ENCODE assay signal across 20 cellular contexts in the genomic region with DNA sequence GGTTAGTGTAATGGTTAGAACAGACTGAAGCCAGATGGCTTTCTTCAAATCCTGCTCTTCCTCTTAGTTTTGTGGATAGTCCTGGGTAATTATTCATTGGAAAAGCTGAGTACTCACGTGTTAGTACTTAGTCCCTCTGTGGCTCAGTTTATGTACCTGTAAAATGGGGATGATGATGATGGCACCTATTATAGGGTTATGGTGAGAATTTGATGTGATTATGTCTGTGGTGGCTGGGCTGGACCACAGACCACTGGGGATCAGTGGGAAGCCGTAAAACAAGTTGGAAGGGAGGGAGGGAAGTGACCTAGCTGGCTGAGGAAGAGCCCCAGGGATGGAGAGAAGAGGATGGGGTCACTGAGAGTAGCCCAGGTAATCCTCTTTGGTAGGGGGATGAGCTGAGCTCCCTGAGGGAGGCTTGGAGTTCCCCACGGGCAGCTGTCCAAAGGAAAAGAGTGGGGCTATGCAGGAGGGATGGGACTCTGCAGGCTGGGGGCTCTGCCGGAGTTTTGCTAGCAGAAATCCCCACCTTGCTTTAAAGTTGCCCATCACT. TPM values are rescaled to one million over a fixed set of nuclear protein-coding genes. Genes with fewer than 3 reads are reported as not detected.
A peak's percentile ranks its signal among the peaks of the same experiment; 100 is the strongest.
DNase-seq lines count a peak whose midpoint lies in the region; ATAC-seq and TF ChIP-seq lines count a peak whose summit lies in the region.
"Had no signal": no experiment of that assay in that cellular context is flagged by ENCODE, and none has a peak within 500 bp of the region (broad histone marks: within the 10 kb centered on the region; RNA-seq: fewer than 3 reads in every experiment).

No MANE protein-coding gene starts in this region.

- DNase-seq in SK-N-SH (no peak), coronary artery (ENCODE audit: low spot score) (no peak), osteoblast (ENCODE audit: insufficient read length, low spot score, missing footprints) (no peak), transverse colon (no peak), endodermal cell (no peak), NCI-H2196 treated with DMSO at 0.1 percent for 48 hours (lab: John Stamatoyannopoulos, UW; ENCODE audit: unreplicated experiment) (no peak)
- DNase-seq in stimulated activated naive CD8-positive, alpha-beta T cell treated with anti-CD3 and anti-CD28 coated beads, Interleukin-15, Interleukin-2, amounts not matched to agents 100 U/mL and 50 U/mL, for 24 hours, result no peak
- DNase-seq: activated CD4-positive, alpha-beta T cell treated with anti-CD3 and anti-CD28 coated beads, Interleukin-2, amount 10 ng/mL, durations not matched to agents 24 days and 14 days; activated CD8-positive, alpha-beta memory T cell treated with anti-CD3 and anti-CD28 coated beads, Interleukin-2, amount 50 U/mL, for 48 hours; activated naive CD4-positive, alpha-beta T cell treated with anti-CD3 and anti-CD28 coated beads, Interleukin-2, amount 10 ng/mL, durations not matched to agents 7 days and 5 days; DMS153; mucosa of descending colon; NCI-H2029 treated with DMSO at 0.1 percent for 48 hours; NCI-H526 treated with DMSO at 0.1 percent for 48 hours; substantia nigra had no signal

- in situ Hi-C loops in transverse colon (cut with MboI; ENCODE audit: low pct_ligation_motif_present in 1 of 4, low pct_unique_long_range_greater_than_20kb in 1 of 4, low sequenced_read_pairs in 3 of 4), result no loop called here

- no peak for TF ChIP-seq RAD21 in SK-N-SH (IDR thresholded peaks at IDR 0.05; ENCODE audit: low read length)

- H3K4me1 Mint-ChIP-seq in endodermal cell, result peaks cover 25% of the 10 kb centered on the region
- H3K4me1 Mint-ChIP-seq: activated CD4-positive, alpha-beta T cell treated with anti-CD3 and anti-CD28 coated beads, Interleukin-2, amount 10 ng/mL, durations not matched to agents 24 days and 14 days; activated naive CD4-positive, alpha-beta T cell treated with anti-CD3 and anti-CD28 coated beads, Interleukin-2, amount 10 ng/mL, durations not matched to agents 7 days and 5 days had no signal

- H3K79me2 ChIP-seq in SK-N-SH (ENCODE audit: insufficient read depth), result peaks cover 94% of the 10 kb centered on the region
- H3K79me2 ChIP-seq in osteoblast (ENCODE audit: insufficient read depth, low read length), result peaks cover 95% of the 10 kb centered on the region

- H3K27ac ChIP-seq in SK-N-SH (ENCODE audit: low read depth in 2 of 2, low read length in 1 of 2), result peak overlapping the region in 1 of 2 experiments; percentile 98; a peak in 1 of 4 replicates
- H3K27ac ChIP-seq in coronary artery, result peak overlapping the region; percentile 81 to 99
- peak overlapping the region; percentile 8 for H3K27ac ChIP-seq in osteoblast (ENCODE audit: low read depth, low read length)
- peak overlapping the region; percentile 18 to 99 (median 64) for H3K27ac ChIP-seq in transverse colon
- no peak overlapping the region for H3K27ac ChIP-seq in endodermal cell (ENCODE audit: low read depth, low read length)
- H3K27ac ChIP-seq: 22Rv1, C4-2B had no signal

- no peaks in the 10 kb centered on the region for H3K9me2 ChIP-seq in SK-N-SH

- H4K20me1 ChIP-seq in SK-N-SH (ENCODE audit: insufficient read depth) (peaks cover 10% of the 10 kb centered on the region; the same call in 1 of the 2 replicates), osteoblast (ENCODE audit: insufficient read depth, low read length) (peaks cover 54% of the 10 kb centered on the region)

- peaks cover 79 to 80% of the 10 kb centered on the region in 2 experiments for H3K4me1 ChIP-seq in SK-N-SH (ENCODE audit: control insufficient read depth in 1 of 2, insufficient read depth in 2 of 2, low read depth in 1 of 2, low read length in 1 of 2)
- H3K4me1 ChIP-seq in osteoblast (ENCODE audit: insufficient read depth, low read length), result peaks cover 85% of the 10 kb centered on the region
- peaks cover 37 to 67% (median 57%) of the 10 kb centered on the region in 4 donors for H3K4me1 ChIP-seq in transverse colon
- H3K4me1 ChIP-seq in endodermal cell (ENCODE audit: control insufficient read depth, insufficient read depth, low read length), result peaks cover 8% of the 10 kb centered on the region

- H3K36me3 Mint-ChIP-seq in endodermal cell (ENCODE audit: low read depth), result peaks cover 4% of the 10 kb centered on the region
- H3K36me3 Mint-ChIP-seq: activated naive CD4-positive, alpha-beta T cell treated with anti-CD3 and anti-CD28 coated beads, Interleukin-2, amount 10 ng/mL, durations not matched to agents 7 days and 5 days; IgD-negative memory B cell had no signal

- TF ChIP-seq POLR2A in transverse colon (IDR thresholded peaks at IDR 0.05), result no peak

- TF ChIP-seq EP300 in SK-N-SH (IDR thresholded peaks at IDR 0.05; ENCODE audit: borderline replicate concordance in 1 of 2, low read depth in 1 of 2, low read length in 1 of 2), result no peak
- TF ChIP-seq EP300 in transverse colon (IDR thresholded peaks at IDR 0.05; ENCODE audit: low read depth), result no peak

- H3K9me3 ChIP-seq in SK-N-SH (no peaks in the 10 kb centered on the region), osteoblast (ENCODE audit: low read depth, low read length) (no peaks in the 10 kb centered on the region), transverse colon (no peaks in the 10 kb centered on the region), endodermal cell (ENCODE audit: control insufficient read depth, low read length) (no peaks in the 10 kb centered on the region)
- H3K9me3 ChIP-seq: mucosa of descending colon had no signal

- TF ChIP-seq CTCF in SK-N-SH (IDR thresholded peaks at IDR 0.05) (no peak), coronary artery (IDR thresholded peaks at IDR 0.05) (no peak), osteoblast (IDR thresholded peaks at IDR 0.05; ENCODE audit: extremely low read depth, low read depth, low read length) (no peak), transverse colon (IDR thresholded peaks at IDR 0.05) (no peak), endodermal cell (conservative IDR thresholded peaks at IDR 0.05) (no peak)

- H3K9ac ChIP-seq in SK-N-SH (no peak overlapping the region), endodermal cell (ENCODE audit: extremely low read depth, low read length, poor library complexity, severe bottlenecking) (no peak overlapping the region)

- 0 out of 2 replicates have a peak overlapping the region, but pooled peaks have one; percentile 8 for H3K4me2 ChIP-seq in SK-N-SH
- H3K4me2 ChIP-seq in osteoblast (ENCODE audit: insufficient read depth, low read length), result no peak overlapping the region
- H3K4me2 ChIP-seq: hepatocyte had no signal

- no peak for ATAC-seq in SK-N-SH treated with all-trans-retinoic acid at 6 μM for 48 hours
- ATAC-seq in stimulated activated naive CD8-positive, alpha-beta T cell treated with anti-CD3 and anti-CD28 coated beads, Interleukin-15, Interleukin-2, amounts not matched to agents 100 U/mL and 50 U/mL, for 24 hours, result no peak

- H3K4me3 Mint-ChIP-seq in endodermal cell, result no peak overlapping the region
- H3K4me3 Mint-ChIP-seq: activated CD4-positive, alpha-beta T cell treated with anti-CD3 and anti-CD28 coated beads, Interleukin-2, amount 10 ng/mL, durations not matched to agents 24 days and 14 days; activated naive CD4-positive, alpha-beta T cell treated with anti-CD3 and anti-CD28 coated beads, Interleukin-2, amount 10 ng/mL, durations not matched to agents 7 days and 5 days had no signal

- intact Hi-C loops in transverse colon (cut with DNase I; ENCODE audit: low total_unique reads), result no loop called here

- POLR2A ChIA-PET in SK-N-SH (lab: Yijun Ruan, JAX), result interaction anchor here (2.2 kb wide), 1 partner anchor 20 kb away, joined by 5 read pairs; a partner anchor contains a TSS

- CTCF ChIA-PET in SK-N-SH (lab: Yijun Ruan, JAX), result interaction anchor here (0.6 to 17.6 kb wide), 13 partner anchors 14 to 333 kb away, joined by 3 to 223 read pairs (median 4); a partner anchor contains a TSS

- H3K9me3 Mint-ChIP-seq in endodermal cell, result no peaks in the 10 kb centered on the region
- H3K9me3 Mint-ChIP-seq: activated CD4-positive, alpha-beta T cell treated with anti-CD3 and anti-CD28 coated beads, Interleukin-2, amount 10 ng/mL, durations not matched to agents 24 days and 14 days; activated naive CD4-positive, alpha-beta T cell treated with anti-CD3 and anti-CD28 coated beads, Interleukin-2, amount 10 ng/mL, durations not matched to agents 7 days and 5 days had no signal

- H3K36me3 ChIP-seq in SK-N-SH (replicated peaks in 1 of 2; ENCODE audit: control insufficient read depth in 1 of 2, insufficient read depth in 2 of 2, low read length in 1 of 2), result peaks cover 0 to 6% of the 10 kb centered on the region in 2 experiments
- peaks cover 12% of the 10 kb centered on the region for H3K36me3 ChIP-seq in osteoblast (ENCODE audit: insufficient read depth, low read length)
- H3K36me3 ChIP-seq in transverse colon, result no peaks in the 10 kb centered on the region
- H3K36me3 ChIP-seq in endodermal cell (ENCODE audit: control insufficient read depth, insufficient read depth, low read length), result no peaks in the 10 kb centered on the region

- H3K27me3 ChIP-seq in SK-N-SH (ENCODE audit: insufficient read depth) (no peaks in the 10 kb centered on the region), osteoblast (ENCODE audit: insufficient read depth, low read length) (no peaks in the 10 kb centered on the region), transverse colon (no peaks in the 10 kb centered on the region), endodermal cell (ENCODE audit: control insufficient read depth, insufficient read depth, low read length, poor library complexity, severe bottlenecking) (no peaks in the 10 kb centered on the region)
- H3K27me3 ChIP-seq: hepatocyte had no signal

- H3K4me3 ChIP-seq in SK-N-SH (ENCODE audit: low read depth in 2 of 2, low read length in 1 of 2) (no peak overlapping the region), coronary artery (no peak overlapping the region), osteoblast (ENCODE audit: insufficient read depth, low read length) (no peak overlapping the region), transverse colon (no peak overlapping the region), endodermal cell (ENCODE audit: low read length) (no peak overlapping the region)
- H3K4me3 ChIP-seq: hepatocyte, mucosa of descending colon had no signal

- H2AFZ ChIP-seq in SK-N-SH (ENCODE audit: low read depth) (no peak overlapping the region), osteoblast (ENCODE audit: low read length) (no peak overlapping the region)
- H2AFZ ChIP-seq: hepatocyte had no signal

- H3F3A ChIP-seq in SK-N-SH (replicated peaks; ENCODE audit: insufficient read depth), result peaks cover 46% of the 10 kb centered on the region

- no peak overlapping the region for H3K27ac Mint-ChIP-seq in endodermal cell
- H3K27ac Mint-ChIP-seq: activated CD4-positive, alpha-beta T cell treated with anti-CD3 and anti-CD28 coated beads, Interleukin-2, amount 10 ng/mL, durations not matched to agents 24 days and 14 days; activated naive CD4-positive, alpha-beta T cell treated with anti-CD3 and anti-CD28 coated beads, Interleukin-2, amount 10 ng/mL, durations not matched to agents 7 days and 5 days had no signal

- WGBS in SK-N-SH (ENCODE audit: low lambda C conversion rate), result 79% methylated on average over 4 of the region's 4 CpGs
- 65 to 100% methylated on average over 1 to 4 of the region's 4 CpGs for WGBS in transverse colon (ENCODE audit: low coverage in 1 of 2), 2 donors
- 72 to 75% methylated on average over 3 to 4 of the region's 4 CpGs for WGBS in endodermal cell (ENCODE audit: insufficient coverage in 1 of 2, insufficient read length in 1 of 2), 2 experiments

- H3K27me3 Mint-ChIP-seq in endodermal cell (ENCODE audit: insufficient read depth), result peaks cover 2% of the 10 kb centered on the region
- H3K27me3 Mint-ChIP-seq: IgD-negative memory B cell had no signal

RNA-seq across cellular contexts. Expression of a gene that starts 19.8 kb away (rescaled TPM):
- 45.9 and 48.4 TPM in 2 replicates for polyA plus RNA-seq in SK-N-SH (2012; rRNA removed)
- 8.0 and 13.3 TPM in 2 replicates for polyA plus RNA-seq in SK-N-SH (2012; cell fraction: cytosol; rRNA removed)
- 273 and 324 TPM in 2 replicates for polyA plus RNA-seq in SK-N-SH (2012; cell fraction: nucleus; rRNA removed)
- total RNA-seq in osteoblast (50.1 and 67.0 TPM in 2 replicates), transverse colon (10 to 100 TPM; 12.0 to 44.9 (median 27.1) TPM), endodermal cell (10 to 100 TPM; 31.0 to 39.0 TPM)
- 52.4 TPM for polyA plus RNA-seq in endodermal cell (2013, experiment 1 of 2)
- polyA plus RNA-seq in endodermal cell (2013, experiment 2 of 2), result 45.3 TPM
- total RNA-seq: activated CD4-positive, alpha-beta T cell treated with anti-CD3 and anti-CD28 coated beads, Interleukin-2, amount 10 ng/mL, durations not matched to agents 24 days and 14 days had no signal
- polyA plus RNA-seq: IgD-negative memory B cell had no signal

RNA-seq across cellular contexts. Expression of a gene that starts 48.3 kb away (rescaled TPM):
- polyA plus RNA-seq in SK-N-SH (2012; rRNA removed), result 4.3 and 5.5 TPM in 2 replicates
- 1.9 and 2.5 TPM in 2 replicates for polyA plus RNA-seq in SK-N-SH (2012; cell fraction: cytosol; rRNA removed)
- 12.2 and 12.5 TPM in 2 replicates for polyA plus RNA-seq in SK-N-SH (2012; cell fraction: nucleus; rRNA removed)
- 2.9 and 4.0 TPM in 2 replicates for total RNA-seq in osteoblast
- total RNA-seq in transverse colon, result 10 to 100 TPM in 1 of 4 donors, 1 to 10 TPM in 3; 2.0 to 10.1 (median 6.1) TPM
- total RNA-seq in endodermal cell, result 1 to 10 TPM; 6.9 to 8.9 TPM
- polyA plus RNA-seq in endodermal cell (2013, experiment 1 of 2), result 7.8 TPM
- polyA plus RNA-seq in endodermal cell (2013, experiment 2 of 2), result 8.4 TPM

RNA-seq across cellular contexts. Expression of a gene that starts 55.8 kb away (rescaled TPM):
- 0.15 and 0.16 TPM in 2 replicates for polyA plus RNA-seq in SK-N-SH (2012; rRNA removed)
- 0.09 and 0.31 TPM in 2 replicates for polyA plus RNA-seq in SK-N-SH (2012; cell fraction: cytosol; rRNA removed)
- polyA plus RNA-seq in SK-N-SH (2012; cell fraction: nucleus; rRNA removed), result 0.26 and 0.27 TPM in 2 replicates
- total RNA-seq in osteoblast, result 0.72 and 1.8 TPM in 2 replicates
- total RNA-seq in transverse colon, result 1 to 10 TPM in 3 of 4 donors, not detected in 1; 1.1 to 1.6 (median 1.4) TPM
- under 1 TPM; 0.31 to 0.37 TPM for total RNA-seq in endodermal cell
- polyA plus RNA-seq in endodermal cell (2013, experiment 1 of 2), result 0.11 TPM
- not detected for polyA plus RNA-seq in endodermal cell (2013, experiment 2 of 2)
- total RNA-seq: activated CD4-positive, alpha-beta T cell treated with anti-CD3 and anti-CD28 coated beads, Interleukin-2, amount 10 ng/mL, durations not matched to agents 24 days and 14 days had no signal
- polyA plus RNA-seq: IgD-negative memory B cell had no signal
